ENCODE assay signal across 8 cellular contexts in the genomic region with DNA sequence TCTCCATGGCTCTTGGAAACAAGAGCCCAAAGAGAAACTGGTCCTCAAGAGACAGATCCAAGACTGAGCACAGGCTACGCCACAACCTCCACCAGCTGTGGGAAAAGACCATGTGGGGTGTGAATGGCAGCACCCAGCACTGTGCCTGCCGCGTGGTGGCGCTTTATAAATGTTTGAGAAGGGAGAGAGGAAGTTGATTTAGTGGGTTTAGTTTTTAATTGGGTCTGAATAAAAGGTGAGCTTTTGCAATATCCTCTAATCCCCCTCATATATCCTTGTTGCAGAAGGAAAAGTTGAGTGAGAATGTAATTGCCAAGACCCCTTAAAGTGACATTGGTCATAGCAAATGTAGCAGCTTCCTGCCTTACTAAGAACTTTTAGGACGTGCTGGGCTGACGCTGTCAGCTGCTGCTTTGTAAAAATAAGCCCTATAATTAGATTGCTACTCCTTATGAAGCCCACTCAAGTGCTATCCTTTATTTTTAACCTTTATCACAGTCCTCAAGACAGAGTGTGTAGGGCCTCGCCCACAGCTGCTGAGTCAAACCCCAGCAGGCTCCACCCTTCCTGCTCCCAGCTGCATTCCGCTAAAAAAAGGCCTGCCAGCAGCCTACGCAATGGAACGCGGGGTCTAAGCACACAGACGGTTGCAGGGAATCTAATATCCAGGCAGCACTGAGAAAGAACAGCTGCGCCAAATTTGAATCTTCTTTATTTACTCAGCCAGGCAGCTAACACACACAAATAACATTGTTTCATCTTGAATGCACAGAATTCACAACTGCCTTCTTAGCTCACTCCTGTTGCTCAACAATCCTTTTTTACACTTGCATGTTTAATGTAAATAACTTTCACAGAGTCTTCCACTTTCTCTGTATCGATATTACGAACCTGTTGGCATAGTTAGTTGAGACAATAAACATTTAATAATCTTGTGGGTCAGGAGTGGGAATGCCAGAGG. TPM values are rescaled to one million over a fixed set of nuclear protein-coding genes. Genes with fewer than 3 reads are reported as not detected.
A peak's percentile ranks its signal among the peaks of the same experiment; 100 is the strongest.
DNase-seq lines count a peak whose midpoint lies in the region; ATAC-seq and TF ChIP-seq lines count a peak whose summit lies in the region.

No MANE protein-coding gene starts in this region.

- H3K4me3 Mint-ChIP-seq in chondrocyte (ENCODE audit: unreplicated experiment) = peak overlapping the region; percentile 53

- H3K27me3 Mint-ChIP-seq in chondrocyte (ENCODE audit: low read depth) = no peaks in the 10 kb centered on the region

- ATAC-seq in HG02571 (IDR thresholded peaks at IDR 0.05; ENCODE audit: unreplicated experiment) = peak; percentile 69
- peak; percentile 65 for ATAC-seq in left colon

- H3K4me3 ChIP-seq in GM12864 (ENCODE audit: low read depth, low read length) = no peak overlapping the region; the same call in 1 of the 2 replicates

- DNase-seq in GM12864 (ENCODE audit: low read depth) (no peak), NCI-H1694 treated with DMSO at 0.1 percent for 48 hours (lab: John Stamatoyannopoulos, UW) (peak; percentile 58), chondrocyte (ENCODE audit: low spot score) (no peak), left colon (peak; percentile 83 to 88), cerebellar cortex (ENCODE audit: low spot score) (no peak)
- DNase-seq in activated CD4-positive, CD25-positive, alpha-beta regulatory T cell (lab: John Stamatoyannopoulos, UW) = peak; percentile 15 to 44 (median 30)
- peak; percentile 23 to 67 for DNase-seq in stimulated activated CD4-positive, alpha-beta T cell treated with anti-CD3 and anti-CD28 coated beads, Interleukin-15, amount 100 ng/mL, for 48 hours (ENCODE audit: low read depth in 2 of 2)

- intact Hi-C loops in left colon (cut with DNase I, micrococcal nuclease) = loop anchor here in 1 of 2 donors (5.0 kb wide), 1 partner anchor 48 kb away; a partner anchor contains a TSS

- peak; percentile 77 for TF ChIP-seq CTCF in GM12864 (IDR thresholded peaks at IDR 0.05; ENCODE audit: low read depth, low read length, missing control alignments)
- peak; percentile 81 for TF ChIP-seq CTCF in chondrocyte (IDR thresholded peaks at IDR 0.05)

- H3K36me3 Mint-ChIP-seq in chondrocyte (ENCODE audit: low read depth) = no peaks in the 10 kb centered on the region

- H3K27ac Mint-ChIP-seq in chondrocyte (ENCODE audit: unreplicated experiment) = peak overlapping the region; percentile 89

- no peaks in the 10 kb centered on the region for H3K9me3 Mint-ChIP-seq in chondrocyte (ENCODE audit: low read depth)

- peaks cover 31% of the 10 kb centered on the region for H3K4me1 Mint-ChIP-seq in chondrocyte (ENCODE audit: low read depth)

RNA-seq across cellular contexts. Expression of a gene that starts 47.3 kb away (rescaled TPM):
- 149 to 174 TPM (median 155 TPM) in 3 replicates for total RNA-seq in chondrocyte
- total RNA-seq in left colon = 100 to 1,000 TPM; 680 to 788 TPM

Comparison
In these comparisons a context has a peak if more than half of its experiments do, and no peak if none do; other contexts are left out.
1. DNase-seq: peak in NCI-H1694 treated with DMSO at 0.1 percent for 48 hours (single experiment), activated CD4-positive, CD25-positive, alpha-beta regulatory T cell (4 of 4), left colon (2 of 2) and stimulated activated CD4-positive, alpha-beta T cell treated with anti-CD3 and anti-CD28 coated beads, Interleukin-15, amount 100 ng/mL, for 48 hours (2 of 2); none in GM12864 (single experiment), chondrocyte (single experiment) and cerebellar cortex (single experiment).